In the genomic region with DNA sequence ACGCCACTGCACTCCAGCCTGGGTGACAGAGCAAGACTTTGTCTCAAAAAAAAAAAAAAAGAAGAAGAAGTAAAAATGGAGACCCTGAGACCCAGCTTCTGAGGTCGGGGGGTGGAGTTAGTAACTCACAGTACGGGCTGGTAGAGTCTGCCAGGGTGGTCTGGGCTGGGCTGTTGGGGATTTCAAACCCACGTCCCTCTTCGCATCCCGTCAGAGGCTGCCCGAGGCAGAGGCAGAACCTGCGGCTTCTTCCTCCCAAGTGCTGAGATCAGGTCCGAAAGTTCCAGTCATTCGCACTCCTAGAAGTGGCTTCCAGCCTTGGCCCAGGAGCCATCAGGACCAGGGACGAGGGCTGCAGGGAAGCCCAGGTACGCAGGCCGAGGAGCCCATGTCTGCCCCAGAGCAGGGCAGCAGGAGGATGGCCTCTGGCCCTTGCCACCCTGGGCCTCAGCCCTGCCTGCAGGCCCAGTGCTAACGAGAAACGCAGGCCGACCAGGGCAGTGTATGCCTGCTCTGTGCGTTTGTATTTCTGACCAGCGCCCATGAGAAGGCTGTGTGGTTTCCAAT, we compare ENCODE assay signal across 26 cellular contexts. TPM values are rescaled to one million over a fixed set of nuclear protein-coding genes. Genes with fewer than 3 reads are reported as not detected.
A peak's percentile ranks its signal among the peaks of the same experiment; 100 is the strongest.
DNase-seq lines count a peak whose midpoint lies in the region; ATAC-seq and TF ChIP-seq lines count a peak whose summit lies in the region.
"Had no signal": no experiment of that assay in that cellular context is flagged by ENCODE, and none has a peak within 500 bp of the region (broad histone marks: within the 10 kb centered on the region; RNA-seq: fewer than 3 reads in every experiment).

No MANE protein-coding gene starts in this region.

- H3K9me3 ChIP-seq in lower lobe of right lung (no peaks in the 10 kb centered on the region), osteoblast (ENCODE audit: low read depth, low read length) (no peaks in the 10 kb centered on the region), T-helper 17 cell (ENCODE audit: control insufficient read depth, low read length, poor library complexity, severe bottlenecking) (no peaks in the 10 kb centered on the region)
- H3K9me3 ChIP-seq: BE2C, MG63, SJCRH30 had no signal

- peak overlapping the region; percentile 79 for H3K27ac Mint-ChIP-seq in activated CD4-positive, alpha-beta T cell treated with anti-CD3 and anti-CD28 coated beads, Interleukin-2, amount 10 ng/mL, durations not matched to agents 7 days and 5 days
- H3K27ac Mint-ChIP-seq in CD14-positive monocyte, result no peak overlapping the region
- no peak overlapping the region for H3K27ac Mint-ChIP-seq in T-helper 17 cell

- H3K4me3 ChIP-seq in lower lobe of right lung (no peak overlapping the region), osteoblast (ENCODE audit: insufficient read depth, low read length) (no peak overlapping the region)
- H3K4me3 ChIP-seq: MG63, SJCRH30 had no signal

- no peak overlapping the region for H3K4me3 Mint-ChIP-seq in activated CD4-positive, alpha-beta T cell treated with anti-CD3 and anti-CD28 coated beads, Interleukin-2, amount 10 ng/mL, durations not matched to agents 7 days and 5 days
- H3K4me3 Mint-ChIP-seq in CD14-positive monocyte (no peak overlapping the region), T-helper 17 cell (no peak overlapping the region)

- H3K27ac ChIP-seq in lower lobe of right lung (no peak overlapping the region), osteoblast (ENCODE audit: low read depth, low read length) (no peak overlapping the region)
- H3K27ac ChIP-seq: 22Rv1, SJCRH30 had no signal

- peaks cover 1% of the 10 kb centered on the region for H3K27me3 Mint-ChIP-seq in activated CD4-positive, alpha-beta T cell treated with anti-CD3 and anti-CD28 coated beads, Interleukin-2, amount 10 ng/mL, durations not matched to agents 7 days and 5 days
- H3K27me3 Mint-ChIP-seq in CD14-positive monocyte (ENCODE audit: low read depth in 3 of 3) (peaks cover 5 to 13% (median 7%) of the 10 kb centered on the region in 3 donors), T-helper 17 cell (peaks cover 19% of the 10 kb centered on the region)

- H3K36me3 ChIP-seq in lower lobe of right lung (no peaks in the 10 kb centered on the region), osteoblast (ENCODE audit: insufficient read depth, low read length) (no peaks in the 10 kb centered on the region)
- H3K36me3 ChIP-seq: BE2C, MG63, SJCRH30 had no signal

- H3K27me3 ChIP-seq in lower lobe of right lung (ENCODE audit: low read depth) (peaks cover under 1% of the 10 kb centered on the region), osteoblast (ENCODE audit: insufficient read depth, low read length) (no peaks in the 10 kb centered on the region)
- H3K27me3 ChIP-seq: BE2C, MG63, SJCRH30 had no signal

- peaks cover 16% of the 10 kb centered on the region for H3K4me1 Mint-ChIP-seq in activated CD4-positive, alpha-beta T cell treated with anti-CD3 and anti-CD28 coated beads, Interleukin-2, amount 10 ng/mL, durations not matched to agents 7 days and 5 days
- peaks cover 5% of the 10 kb centered on the region for H3K4me1 Mint-ChIP-seq in CD14-positive monocyte
- peaks cover 3% of the 10 kb centered on the region for H3K4me1 Mint-ChIP-seq in T-helper 17 cell

- DNase-seq in activated CD4-positive, alpha-beta T cell treated with anti-CD3 and anti-CD28 coated beads, Interleukin-2, amount 10 ng/mL, durations not matched to agents 7 days and 5 days, result no peak
- DNase-seq in activated CD4-positive, alpha-beta T cell treated with anti-CD3 and anti-CD28 coated beads for 48 hours, result no peak
- DNase-seq in CD14-positive monocyte (ENCODE audit: low spot score), result peak; percentile 41
- DNase-seq in lower lobe of right lung, result peak; percentile 32
- peak; percentile 90 for DNase-seq in osteoblast (ENCODE audit: insufficient read length, low spot score, missing footprints)
- no peak for DNase-seq in stimulated activated CD4-positive, alpha-beta T cell treated with anti-CD3 and anti-CD28 coated beads, Interleukin-1b, Interleukin-23, amount 100 ng/mL, for 48 hours
- no peak for DNase-seq in T-helper 17 cell
- no peak for DNase-seq in stimulated activated CD4-positive, alpha-beta T cell treated with anti-CD3 and anti-CD28 coated beads, Interleukin-4, amount 100 ng/mL, for 4 hours
- DNase-seq: ACHN, Calu3, DMS79 treated with DMSO at 0.1 percent for 48 hours, GF-D8, KG1, MG63, NCI-H1105 treated with DMSO at 0.1 percent for 48 hours, NCI-H146, NCI-H1930, NCI-H2107, NCI-H524, NCI-H748 treated with DMSO at 0.1 percent for 48 hours, PC-3 had no signal

- POLR2A ChIA-PET in activated CD4-positive, alpha-beta T cell treated with anti-CD3 and anti-CD28 coated beads, Interleukin-2, amount 10 ng/mL, durations not matched to agents 7 days and 5 days (lab: Charles Lee), result no interaction called here

- no peaks in the 10 kb centered on the region for H4K20me1 ChIP-seq in osteoblast (ENCODE audit: insufficient read depth, low read length)

- no peaks in the 10 kb centered on the region for H3K36me3 Mint-ChIP-seq in activated CD4-positive, alpha-beta T cell treated with anti-CD3 and anti-CD28 coated beads, Interleukin-2, amount 10 ng/mL, durations not matched to agents 7 days and 5 days (ENCODE audit: low read depth)
- no peaks in the 10 kb centered on the region for H3K36me3 Mint-ChIP-seq in CD14-positive monocyte
- no peaks in the 10 kb centered on the region for H3K36me3 Mint-ChIP-seq in T-helper 17 cell (ENCODE audit: low read depth)

- no peaks in the 10 kb centered on the region for H3K79me2 ChIP-seq in osteoblast (ENCODE audit: insufficient read depth, low read length)

- H3K9me3 Mint-ChIP-seq in activated CD4-positive, alpha-beta T cell treated with anti-CD3 and anti-CD28 coated beads, Interleukin-2, amount 10 ng/mL, durations not matched to agents 7 days and 5 days, result no peaks in the 10 kb centered on the region
- H3K9me3 Mint-ChIP-seq in CD14-positive monocyte, result peaks cover 0 to under 1% (median 0%) of the 10 kb centered on the region in 7 donors

- no peak overlapping the region for H2AFZ ChIP-seq in osteoblast (ENCODE audit: low read length)

- TF ChIP-seq CTCF in CD14-positive monocyte (IDR thresholded peaks at IDR 0.05) (no peak), lower lobe of right lung (IDR thresholded peaks at IDR 0.05) (no peak), osteoblast (IDR thresholded peaks at IDR 0.05; ENCODE audit: extremely low read depth, low read depth, low read length) (no peak)

- peaks cover 9% of the 10 kb centered on the region for H3K4me1 ChIP-seq in lower lobe of right lung
- peaks cover 12% of the 10 kb centered on the region for H3K4me1 ChIP-seq in osteoblast (ENCODE audit: insufficient read depth, low read length)

- CTCF ChIA-PET in activated CD4-positive, alpha-beta T cell treated with anti-CD3 and anti-CD28 coated beads, Interleukin-2, amount 10 ng/mL, durations not matched to agents 7 days and 5 days (lab: Charles Lee), result interaction anchor here (1.2 kb wide), 1 partner anchor 250 kb away, joined by 3 read pairs; no protein-coding TSS in a partner anchor

- no peak overlapping the region for H3K4me2 ChIP-seq in osteoblast (ENCODE audit: insufficient read depth, low read length)

- ATAC-seq in lower lobe of right lung, result no peak
- no peak for ATAC-seq in T-helper 17 cell
- ATAC-seq: PC-3 had no signal

- intact Hi-C loops in CD14-positive monocyte (cut with micrococcal nuclease) (loop anchor here in 1 of 2 donors (10.0 kb wide), 1 partner anchor 464 kb away; no protein-coding TSS in a partner anchor), lower lobe of right lung (cut with DNase I) (no loop called here)

RNA-seq across cellular contexts. Expression of gene SLC2A6, which starts 9.9 kb away (rescaled TPM):
- 1 to 10 TPM; 1.6 to 2.0 TPM for total RNA-seq in activated CD4-positive, alpha-beta T cell treated with anti-CD3 and anti-CD28 coated beads, Interleukin-2, amount 10 ng/mL, durations not matched to agents 7 days and 5 days
- 10 to 100 TPM; 43.2 to 60.4 TPM for polyA plus RNA-seq in CD14-positive monocyte
- 10.5 TPM for total RNA-seq in lower lobe of right lung
- total RNA-seq in osteoblast, result 25.3 TPM in 2 replicates
- 1 to 10 TPM; 1.5 to 3.4 TPM for total RNA-seq in T-helper 17 cell

RNA-seq across cellular contexts. Expression of gene CACFD1, which starts 29.0 kb away (rescaled TPM):
- total RNA-seq in activated CD4-positive, alpha-beta T cell treated with anti-CD3 and anti-CD28 coated beads, Interleukin-2, amount 10 ng/mL, durations not matched to agents 7 days and 5 days, result 1 to 10 TPM in 1 of 2 experiments, under 1 TPM in 1; 0.75 to 1.3 TPM
- 1 to 10 TPM; 5.0 to 5.1 TPM for polyA plus RNA-seq in CD14-positive monocyte
- total RNA-seq in lower lobe of right lung (34.3 TPM), osteoblast (8.0 and 9.0 TPM in 2 replicates), T-helper 17 cell (1 to 10 TPM; 1.4 to 3.8 TPM)

RNA-seq across cellular contexts. Expression of gene MYMK, which starts 36.0 kb away (rescaled TPM):
- not detected for total RNA-seq in activated CD4-positive, alpha-beta T cell treated with anti-CD3 and anti-CD28 coated beads, Interleukin-2, amount 10 ng/mL, durations not matched to agents 7 days and 5 days
- polyA plus RNA-seq in CD14-positive monocyte, result not detected
- not detected for total RNA-seq in lower lobe of right lung
- not detected in 2 replicates for total RNA-seq in osteoblast
- not detected for total RNA-seq in T-helper 17 cell
- total RNA-seq: Calu3, H4, IMR-90, PC-3 had no signal
- polyA plus RNA-seq: IMR-90 had no signal

RNA-seq across cellular contexts. Expression of gene ADAMTSL2, which starts 45.7 kb away (rescaled TPM):
- total RNA-seq in activated CD4-positive, alpha-beta T cell treated with anti-CD3 and anti-CD28 coated beads, Interleukin-2, amount 10 ng/mL, durations not matched to agents 7 days and 5 days, result not detected
- not detected for polyA plus RNA-seq in CD14-positive monocyte
- total RNA-seq in lower lobe of right lung (10.1 TPM), osteoblast (under 0.01 and 0.29 TPM in 2 replicates), T-helper 17 cell (not detected)
- total RNA-seq: H4, IMR-90, PC-3 had no signal
- polyA plus RNA-seq: IMR-90 had no signal

Comparison
In these comparisons a context has a peak if more than half of its experiments do, and no peak if none do; other contexts are left out.
1. DNase-seq: peak in CD14-positive monocyte (single experiment), lower lobe of right lung (single experiment) and osteoblast (single experiment); none in activated CD4-positive, alpha-beta T cell treated with anti-CD3 and anti-CD28 coated beads, Interleukin-2, amount 10 ng/mL, durations not matched to agents 7 days and 5 days (single experiment), activated CD4-positive, alpha-beta T cell treated with anti-CD3 and anti-CD28 coated beads for 48 hours (single experiment), stimulated activated CD4-positive, alpha-beta T cell treated with anti-CD3 and anti-CD28 coated beads, Interleukin-1b, Interleukin-23, amount 100 ng/mL, for 48 hours (single experiment), T-helper 17 cell (0 of 3) and stimulated activated CD4-positive, alpha-beta T cell treated with anti-CD3 and anti-CD28 coated beads, Interleukin-4, amount 100 ng/mL, for 4 hours (0 of 2).